Comparison of ENCODE assay signal across 15 cellular contexts in genomic region chr4:22485751-22486150, GRCh38. TPM values are rescaled to one million over a fixed set of nuclear protein-coding genes. Genes with fewer than 3 reads are reported as not detected.
DNase-seq lines count a peak whose midpoint lies in the region; ATAC-seq and TF ChIP-seq lines count a peak whose summit lies in the region.
"Had no signal": no experiment of that assay in that cellular context is flagged by ENCODE, and none has a peak within 500 bp of the region (broad histone marks: within the 10 kb centered on the region; RNA-seq: fewer than 3 reads in every experiment).

No MANE protein-coding gene starts in this region.

- H3K27me3 ChIP-seq in SJCRH30 (no peaks in the 10 kb centered on the region), tibial nerve (no peaks in the 10 kb centered on the region)
- H3K27me3 ChIP-seq: hepatocyte, stomach had no signal

- no peaks in the 10 kb centered on the region for H3K36me3 Mint-ChIP-seq in natural killer cell
- no peaks in the 10 kb centered on the region for H3K36me3 Mint-ChIP-seq in natural killer cell treated with Interleukin-12 subunit alpha and Interleukin-12 subunit beta and Interleukin-15 and Interleukin-18, amount 100 ng/mL, for 72 hours
- H3K36me3 Mint-ChIP-seq: CD14-positive monocyte, naive B cell had no signal

- peaks cover 64% of the 10 kb centered on the region for H3K4me1 ChIP-seq in SJCRH30
- peaks cover 0 to 10% (median 0%) of the 10 kb centered on the region in 4 donors for H3K4me1 ChIP-seq in tibial nerve

- peaks cover 52 to 53% of the 10 kb centered on the region in 2 donors for H3K4me1 Mint-ChIP-seq in natural killer cell
- H3K4me1 Mint-ChIP-seq in natural killer cell treated with Interleukin-12 subunit alpha and Interleukin-12 subunit beta and Interleukin-15 and Interleukin-18, amount 100 ng/mL, for 72 hours (ENCODE audit: low read depth in 2 of 2), result peaks cover 28 to 29% of the 10 kb centered on the region in 2 donors

- no peaks in the 10 kb centered on the region for H3K27me3 Mint-ChIP-seq in natural killer cell (ENCODE audit: low read depth in 2 of 2)
- H3K27me3 Mint-ChIP-seq in natural killer cell treated with Interleukin-12 subunit alpha and Interleukin-12 subunit beta and Interleukin-15 and Interleukin-18, amount 100 ng/mL, for 72 hours, result no peaks in the 10 kb centered on the region
- H3K27me3 Mint-ChIP-seq: naive B cell had no signal

- peak overlapping the region; percentile 77 for H3K27ac ChIP-seq in SJCRH30
- H3K27ac ChIP-seq in tibial nerve, result no peak overlapping the region
- H3K27ac ChIP-seq: hepatocyte, stomach had no signal

- intact Hi-C loops in natural killer cell (cut with micrococcal nuclease), result no loop called here

- H3K27ac Mint-ChIP-seq in natural killer cell, result peak overlapping the region; percentile 57 to 73
- H3K27ac Mint-ChIP-seq in natural killer cell treated with Interleukin-12 subunit alpha and Interleukin-12 subunit beta and Interleukin-15 and Interleukin-18, amount 100 ng/mL, for 72 hours, result peak overlapping the region in 1 of 2 donors; percentile 7
- H3K27ac Mint-ChIP-seq: naive B cell had no signal

- peak overlapping the region; percentile 48 for H3K4me3 Mint-ChIP-seq in natural killer cell
- H3K4me3 Mint-ChIP-seq in natural killer cell treated with Interleukin-12 subunit alpha and Interleukin-12 subunit beta and Interleukin-15 and Interleukin-18, amount 100 ng/mL, for 72 hours, result no peak overlapping the region
- H3K4me3 Mint-ChIP-seq: CD14-positive monocyte, naive B cell had no signal

- H3K36me3 ChIP-seq in SJCRH30, result no peaks in the 10 kb centered on the region
- no peaks in the 10 kb centered on the region for H3K36me3 ChIP-seq in tibial nerve
- H3K36me3 ChIP-seq: stomach had no signal

- peak overlapping the region; percentile 13 for H3K4me3 ChIP-seq in SJCRH30
- H3K4me3 ChIP-seq in fibroblast of villous mesenchyme (ENCODE audit: low read depth, low read length), result no peak overlapping the region
- H3K4me3 ChIP-seq in tibial nerve, result no peak overlapping the region
- H3K4me3 ChIP-seq: hepatocyte, stomach had no signal

- ATAC-seq in natural killer cell (no peak), GM19467 (IDR thresholded peaks at IDR 0.05; ENCODE audit: unreplicated experiment) (no peak), HG03159 (IDR thresholded peaks at IDR 0.05; ENCODE audit: unreplicated experiment) (no peak)
- no peak for ATAC-seq in natural killer cell treated with Interleukin-12 subunit alpha and Interleukin-12 subunit beta and Interleukin-15 and Interleukin-18, amount 100 ng/mL, for 72 hours

- 72 to 74% methylated on average over 5 of the region's 5 CpGs for WGBS in tibial nerve, 2 donors

- TF ChIP-seq CTCF in natural killer cell (IDR thresholded peaks at IDR 0.05) (no peak), fibroblast of villous mesenchyme (IDR thresholded peaks at IDR 0.05; ENCODE audit: insufficient read depth, low read depth, low read length) (no peak), tibial nerve (IDR thresholded peaks at IDR 0.05) (no peak)

- H3K9me3 Mint-ChIP-seq in natural killer cell, result no peaks in the 10 kb centered on the region
- no peaks in the 10 kb centered on the region for H3K9me3 Mint-ChIP-seq in natural killer cell treated with Interleukin-12 subunit alpha and Interleukin-12 subunit beta and Interleukin-15 and Interleukin-18, amount 100 ng/mL, for 72 hours
- H3K9me3 Mint-ChIP-seq: CD14-positive monocyte had no signal

- H3K9me3 ChIP-seq in SJCRH30 (replicated peaks) (no peaks in the 10 kb centered on the region; the same call in 1 of the 2 replicates), tibial nerve (no peaks in the 10 kb centered on the region)
- H3K9me3 ChIP-seq: stomach had no signal

- TF ChIP-seq POLR2A in tibial nerve (IDR thresholded peaks at IDR 0.05), result no peak

- no peak for DNase-seq in natural killer cell
- DNase-seq in natural killer cell treated with Interleukin-12 subunit alpha and Interleukin-12 subunit beta and Interleukin-15 and Interleukin-18, amount 100 ng/mL, for 72 hours (ENCODE audit: low spot score), result no peak
- DNase-seq in SJCRH30, result peak; percentile 79 to 90
- DNase-seq in fibroblast of villous mesenchyme (ENCODE audit: low read depth), result peak; percentile 55
- no peak for DNase-seq in tibial nerve (ENCODE audit: low spot score in 2 of 2)
- no peak for DNase-seq in activated naive CD4-positive, alpha-beta T cell treated with anti-CD3 and anti-CD28 coated beads, Interleukin-2, amount 50 U/mL, for 16 hours
- DNase-seq: activated CD8-positive, alpha-beta memory T cell treated with anti-CD3 and anti-CD28 coated beads, Interleukin-2, amount 50 U/mL, for 48 hours; naive B cell; NK-92 treated with Interleukin-12 subunit alpha and Interleukin-12 subunit beta, amount 100 ng/mL, for 24 hours; stomach; T-helper 9 cell had no signal

- TF ChIP-seq EP300 in tibial nerve (IDR thresholded peaks at IDR 0.05), result no peak

RNA-seq across cellular contexts. Expression of gene ADGRA3, which starts 30.1 kb away (rescaled TPM):
- 10 to 100 TPM in 1 of 3 donors, 1 to 10 TPM in 2; 5.5 to 15.8 (median 8.2) TPM for total RNA-seq in natural killer cell
- total RNA-seq in natural killer cell treated with Interleukin-12 subunit alpha and Interleukin-12 subunit beta and Interleukin-15 and Interleukin-18, amount 100 ng/mL, for 72 hours, result 1 to 10 TPM; 5.3 to 8.2 TPM
- 104 TPM in 2 replicates for total RNA-seq in SJCRH30 (2014; rRNA removed; shearing (Covaris generic))
- 24.8 and 25.9 TPM in 2 replicates for total RNA-seq in fibroblast of villous mesenchyme
- 10 to 100 TPM; 14.9 to 26.3 (median 20.2) TPM for total RNA-seq in tibial nerve

Comparison
In these comparisons a context has a peak if more than half of its experiments do, and no peak if none do; other contexts are left out.
1. DNase-seq: peak in SJCRH30 (2 of 2) and fibroblast of villous mesenchyme (single experiment); none in natural killer cell (single experiment), natural killer cell treated with Interleukin-12 subunit alpha and Interleukin-12 subunit beta and Interleukin-15 and Interleukin-18, amount 100 ng/mL, for 72 hours (single experiment), tibial nerve (0 of 2) and activated naive CD4-positive, alpha-beta T cell treated with anti-CD3 and anti-CD28 coated beads, Interleukin-2, amount 50 U/mL, for 16 hours (single experiment).